Comparison of ENCODE assay signal across 8 cellular contexts in the genomic region with DNA sequence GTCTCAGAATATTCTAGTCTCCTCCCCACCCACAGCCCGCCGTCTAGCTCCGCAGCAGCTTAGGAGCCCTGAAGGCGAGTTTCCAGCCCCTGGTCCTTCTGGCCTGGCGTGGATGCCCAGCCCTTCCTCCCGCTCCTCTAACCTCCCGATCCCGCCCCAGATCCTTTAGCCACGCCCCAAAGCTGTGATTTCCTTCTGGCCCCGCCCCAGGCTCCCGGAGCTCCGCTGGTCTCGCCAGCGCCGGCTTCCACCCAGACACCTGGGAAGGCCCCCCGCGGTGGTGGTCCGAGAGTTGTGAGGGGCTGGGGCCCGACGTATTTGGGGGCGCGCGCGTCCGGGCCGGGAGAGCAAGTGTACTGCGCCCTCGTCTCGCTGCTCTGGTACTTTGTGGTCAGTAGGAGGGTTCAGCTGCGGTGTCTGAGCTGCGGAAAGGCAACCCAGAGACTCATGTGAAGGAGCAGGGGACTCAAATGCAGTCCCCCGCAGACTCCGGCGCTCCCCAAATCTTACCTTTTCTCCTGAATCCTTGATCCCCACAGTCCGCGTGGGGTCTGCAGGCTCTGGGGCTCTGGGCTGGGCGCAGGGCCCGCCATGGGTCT. TPM values are rescaled to one million over a fixed set of nuclear protein-coding genes. Genes with fewer than 3 reads are reported as not detected.
DNase-seq lines count a peak whose midpoint lies in the region; ATAC-seq and TF ChIP-seq lines count a peak whose summit lies in the region.

A gene (minus strand): TSS at position 114 of the 599 bp plus-strand sequence. CDS start 2,374 bp downstream, outside the sequence.

- no peak for TF ChIP-seq CTCF in CD4-positive, alpha-beta T cell (IDR thresholded peaks at IDR 0.05)
- no peak for TF ChIP-seq CTCF in fibroblast of villous mesenchyme (IDR thresholded peaks at IDR 0.05; ENCODE audit: insufficient read depth, low read depth, low read length)
- no peak for TF ChIP-seq CTCF in nephron (IDR thresholded peaks at IDR 0.05; ENCODE audit: unreplicated experiment in 3 of 3)

- H3K27me3 Mint-ChIP-seq in CD4-positive, alpha-beta T cell, result peaks cover 51% of the 10 kb centered on the region
- peaks cover 45% of the 10 kb centered on the region for H3K27me3 Mint-ChIP-seq in activated T-cell treated with anti-CD3 and anti-CD28 coated beads, Interleukin-2, amount 50 U/mL, for 4 hours (ENCODE audit: low read depth)
- H3K27me3 Mint-ChIP-seq in nephron (ENCODE audit: low read depth), result peaks cover 75% of the 10 kb centered on the region

- no peaks in the 10 kb centered on the region for H3K9me3 ChIP-seq in CD4-positive, alpha-beta T cell (ENCODE audit: control insufficient read depth, low read length)
- H3K9me3 ChIP-seq in MG63, result no peaks in the 10 kb centered on the region
- H3K9me3 ChIP-seq in aorta (ENCODE audit: control insufficient read depth, low read length), result no peaks in the 10 kb centered on the region

- POLR2A ChIA-PET in CD4-positive, alpha-beta T cell (lab: Charles Lee), result interaction anchor here (0.6 to 2.1 kb wide), 3 partner anchors 14 to 64 kb away, joined by 3 to 4 read pairs (median 4); a partner anchor contains a TSS

- no peaks in the 10 kb centered on the region for H3K9me3 Mint-ChIP-seq in CD4-positive, alpha-beta T cell
- no peaks in the 10 kb centered on the region for H3K9me3 Mint-ChIP-seq in activated T-cell treated with anti-CD3 and anti-CD28 coated beads, Interleukin-2, amount 50 U/mL, for 4 hours
- no peaks in the 10 kb centered on the region for H3K9me3 Mint-ChIP-seq in nephron

- no peaks in the 10 kb centered on the region for H3K36me3 Mint-ChIP-seq in CD4-positive, alpha-beta T cell (ENCODE audit: low read depth)
- H3K36me3 Mint-ChIP-seq in activated T-cell treated with anti-CD3 and anti-CD28 coated beads, Interleukin-2, amount 50 U/mL, for 4 hours (ENCODE audit: insufficient read depth), result no peaks in the 10 kb centered on the region
- H3K36me3 Mint-ChIP-seq in nephron (ENCODE audit: low read depth), result no peaks in the 10 kb centered on the region

- H3K4me3 ChIP-seq in MG63 (peak within 1 kb of the TSS; percentile 22; the same call in 1 of the 2 replicates), fibroblast of villous mesenchyme (ENCODE audit: low read depth, low read length) (peak within 1 kb of the TSS; percentile 61), aorta (ENCODE audit: low read length in 2 of 2) (peak within 1 kb of the TSS in 1 of 2 donors; percentile 30)

- 1 to 3% methylated on average over 34 to 38 of the region's 38 CpGs for WGBS in aorta, 2 donors

- intact Hi-C loops in CD4-positive, alpha-beta T cell (cut with DNase I, micrococcal nuclease), result loop anchor here in 1 of 2 experiments (5.0 kb wide), 1 partner anchor 40 kb away; a partner anchor contains a TSS
- intact Hi-C loops in aorta (cut with DNase I), result no loop called here

- no peaks in the 10 kb centered on the region for H3K4me1 ChIP-seq in aorta (ENCODE audit: control insufficient read depth in 1 of 2, insufficient read depth in 2 of 2, low read length in 2 of 2)

- CTCF ChIA-PET in CD4-positive, alpha-beta T cell (lab: Charles Lee), result interaction anchor here (0.9 to 2.3 kb wide), 2 partner anchors 56 to 64 kb away, joined by 3 to 8 read pairs; a partner anchor contains a TSS

- peaks cover 21% of the 10 kb centered on the region for H3K4me1 Mint-ChIP-seq in CD4-positive, alpha-beta T cell (ENCODE audit: low read depth)
- H3K4me1 Mint-ChIP-seq in activated T-cell treated with anti-CD3 and anti-CD28 coated beads, Interleukin-2, amount 50 U/mL, for 4 hours (ENCODE audit: low read depth), result peaks cover 22% of the 10 kb centered on the region
- H3K4me1 Mint-ChIP-seq in nephron, result peaks cover 16% of the 10 kb centered on the region

- H3K36me3 ChIP-seq in MG63 (no peaks in the 10 kb centered on the region), aorta (ENCODE audit: control insufficient read depth in 1 of 2, insufficient read depth in 2 of 2, low read length in 1 of 2) (no peaks in the 10 kb centered on the region)

- H3K27ac Mint-ChIP-seq in CD4-positive, alpha-beta T cell, result no peak within 1 kb of the TSS
- no peak within 1 kb of the TSS for H3K27ac Mint-ChIP-seq in nephron

- peaks cover 36% of the 10 kb centered on the region for H3K27me3 ChIP-seq in CD4-positive, alpha-beta T cell (ENCODE audit: control insufficient read depth, insufficient read depth, low read length)
- peaks cover 10% of the 10 kb centered on the region; the same call in 1 of the 2 replicates for H3K27me3 ChIP-seq in MG63
- no peaks in the 10 kb centered on the region for H3K27me3 ChIP-seq in aorta (ENCODE audit: control insufficient read depth in 1 of 2, insufficient read depth in 2 of 2, low read length in 1 of 2)

- H3K27ac ChIP-seq in CD4-positive, alpha-beta T cell (ENCODE audit: low read depth, low read length), result no peak within 1 kb of the TSS
- H3K27ac ChIP-seq in aorta (ENCODE audit: low read depth in 1 of 2, low read length in 2 of 2), result no peak within 1 kb of the TSS

- peak in 7 of 10 experiments; percentile 15 to 47 (median 29) for DNase-seq in CD4-positive, alpha-beta T cell
- DNase-seq in MG63 (peak; percentile 54), fibroblast of villous mesenchyme (ENCODE audit: low read depth) (peak; percentile 48), aorta (peak; percentile 82 to 92), AML-193 (lab: John Stamatoyannopoulos, UW) (no peak)
- DNase-seq in activated T-cell treated with anti-CD3 and anti-CD28 coated beads, Interleukin-2, amount 50 U/mL, for 4 hours, result peak; percentile 33

- peak; percentile 28 for ATAC-seq in CD4-positive, alpha-beta T cell (ENCODE audit: poor library complexity)
- peak; percentile 9 to 36 for ATAC-seq in activated T-cell treated with anti-CD3 and anti-CD28 coated beads, Interleukin-2, amount 50 U/mL, for 4 hours
- ATAC-seq in aorta (ENCODE audit: low FRiP score), result peak; percentile 71
- ATAC-seq in GM21515 (IDR thresholded peaks at IDR 0.05; ENCODE audit: unreplicated experiment), result no peak

- peak within 1 kb of the TSS; percentile 89 for H3K4me3 Mint-ChIP-seq in CD4-positive, alpha-beta T cell
- peak within 1 kb of the TSS; percentile 77 for H3K4me3 Mint-ChIP-seq in activated T-cell treated with anti-CD3 and anti-CD28 coated beads, Interleukin-2, amount 50 U/mL, for 4 hours
- H3K4me3 Mint-ChIP-seq in nephron, result peak within 1 kb of the TSS; percentile 76 to 78 (median 77)

RNA-seq across cellular contexts. Expression of the gene that starts here (rescaled TPM):
- not detected for total RNA-seq in CD4-positive, alpha-beta T cell
- not detected in 2 replicates for total RNA-seq in MG63 (2014; rRNA removed; shearing (Covaris generic); ENCODE audit: low replicate concordance)
- not detected for total RNA-seq in activated T-cell treated with anti-CD3 and anti-CD28 coated beads, Interleukin-2, amount 50 U/mL, for 4 hours
- total RNA-seq in fibroblast of villous mesenchyme (under 0.01 and 0.32 TPM in 2 replicates), aorta (not detected)
- not detected for polyA plus RNA-seq in aorta

Comparison
In these comparisons a context has a peak if more than half of its experiments do, and no peak if none do; other contexts are left out.
1. Peak in DNase-seq and ATAC-seq in CD4-positive, alpha-beta T cell; RNA of the gene not detected or under 1 TPM.
2. Peak in DNase-seq and H3K4me3 ChIP-seq in MG63; RNA of the gene not detected or under 1 TPM.
3. Peak in DNase-seq and ATAC-seq in activated T-cell treated with anti-CD3 and anti-CD28 coated beads, Interleukin-2, amount 50 U/mL, for 4 hours; RNA of the gene not detected or under 1 TPM.
4. Peak in DNase-seq and H3K4me3 ChIP-seq in fibroblast of villous mesenchyme; RNA of the gene not detected or under 1 TPM.
5. Peak in DNase-seq and ATAC-seq in aorta; RNA of the gene not detected or under 1 TPM.